ENCODE assay signal across 1 cellular context in genomic region chr7:97971120-97971989, GRCh38.
TF ChIP-seq lines count a peak whose summit lies in the region.

No MANE protein-coding gene starts in this region.

TF ChIP-seq in HepG2, 621 proteins besides CTCF, POLR2A, EP300 and RAD21 (continued from another document and continues in another):
- TF ChIP-seq ZBTB44 (CRISPR knock-in tag; IDR thresholded peaks at IDR 0.05) (no peak), PRPF4 (IDR thresholded peaks at IDR 0.05; ENCODE audit: low read depth, low read length, poor library complexity, severe bottlenecking) (no peak), HDAC1 (CRISPR knock-in tag; IDR thresholded peaks at IDR 0.05) (no peak), ZFP82 (CRISPR knock-in tag; IDR thresholded peaks at IDR 0.05; ENCODE audit: borderline replicate concordance) (no peak), ZNF749 (CRISPR knock-in tag; IDR thresholded peaks at IDR 0.05; ENCODE audit: borderline replicate concordance) (no peak), DMAP1 (CRISPR knock-in tag; IDR thresholded peaks at IDR 0.05) (no peak; the same call in 1 of the 2 replicates), ZBTB26 (CRISPR knock-in tag; IDR thresholded peaks at IDR 0.05; ENCODE audit: borderline replicate concordance) (no peak), FOXO4 (CRISPR knock-in tag; conservative IDR thresholded peaks at IDR 0.05) (0 out of 2 replicates have a peak, but pooled peaks have one; percentile 7), USF2 (IDR thresholded peaks at IDR 0.05; ENCODE audit: low read depth, low read length) (0 out of 2 replicates have a peak, but pooled peaks have one; percentile 12), USF2 (CRISPR knock-in tag; IDR thresholded peaks at IDR 0.05; ENCODE audit: borderline replicate concordance) (no peak), TEAD3 (CRISPR knock-in tag; optimal IDR thresholded peaks at IDR 0.05; ENCODE audit: borderline replicate concordance) (peak; percentile 1), AHDC1 (CRISPR knock-in tag; IDR thresholded peaks at IDR 0.05; ENCODE audit: borderline replicate concordance) (no peak), ZNF17 (CRISPR knock-in tag; IDR thresholded peaks at IDR 0.05) (0 out of 2 replicates have a peak, but pooled peaks have one; percentile 32), MYC (CRISPR knock-in tag; IDR thresholded peaks at IDR 0.05; ENCODE audit: borderline replicate concordance) (no peak), CCAR2 (optimal IDR thresholded peaks at IDR 0.05; ENCODE audit: low read depth, low read length) (no peak), ZNF234 (CRISPR knock-in tag; conservative IDR thresholded peaks at IDR 0.05) (0 out of 2 replicates have a peak, but pooled peaks have one; percentile 11), SALL1 (CRISPR knock-in tag; IDR thresholded peaks at IDR 0.05) (peak; percentile 52; the same call in 1 of the 2 replicates), ZNF646 (CRISPR knock-in tag; IDR thresholded peaks at IDR 0.05) (0 out of 2 replicates have a peak, but pooled peaks have one; percentile 44), ZNF580 (CRISPR knock-in tag; IDR thresholded peaks at IDR 0.05; ENCODE audit: borderline replicate concordance, low read depth) (no peak), NFATC3 (CRISPR knock-in tag; IDR thresholded peaks at IDR 0.05) (no peak), ATF4 (CRISPR knock-in tag; IDR thresholded peaks at IDR 0.05) (peak in 1 of 2 experiments; percentile 58; a peak in 1 of 4 replicates), ZNF121 (CRISPR knock-in tag; IDR thresholded peaks at IDR 0.05) (peak; percentile 30; the same call in 1 of the 2 replicates), HNRNPL (IDR thresholded peaks at IDR 0.05; ENCODE audit: low read depth, low read length) (no peak), RNF219 (CRISPR knock-in tag; IDR thresholded peaks at IDR 0.05) (peak; percentile 61; the same call in 1 of the 2 replicates), HOXD1 (CRISPR knock-in tag; IDR thresholded peaks at IDR 0.05) (0 out of 2 replicates have a peak, but pooled peaks have one; percentile 14), ZNF569 (CRISPR knock-in tag; IDR thresholded peaks at IDR 0.05; ENCODE audit: borderline replicate concordance) (no peak)
